In the genomic region with DNA sequence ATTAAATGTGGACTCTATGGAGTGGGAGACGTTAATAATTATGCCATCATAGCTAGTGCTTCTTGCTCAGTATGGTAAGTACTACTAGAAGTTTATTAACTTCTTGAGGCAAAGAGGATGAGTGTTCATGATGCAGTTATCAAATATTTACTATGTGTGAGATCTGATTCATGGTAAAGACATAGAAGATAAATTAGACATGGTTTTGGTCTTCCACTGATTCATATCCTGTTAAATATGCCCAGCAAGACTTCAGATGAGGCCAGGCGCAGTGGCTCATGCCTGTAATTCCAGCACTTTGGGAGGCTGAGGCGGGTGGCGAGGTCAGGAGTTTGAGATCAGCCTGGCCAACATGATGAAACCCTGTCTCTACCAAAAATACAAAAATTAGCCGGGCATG, we compare ENCODE assay signal across 23 cellular contexts.
DNase-seq lines count a peak whose midpoint lies in the region; ATAC-seq, FAIRE-seq and TF ChIP-seq lines count a peak whose summit lies in the region.
"Had no signal": no experiment of that assay in that cellular context is flagged by ENCODE, and none has a peak within 500 bp of the region (broad histone marks: within the 10 kb centered on the region; RNA-seq: fewer than 3 reads in every experiment).

No MANE protein-coding gene starts in this region.

- H3K18ac ChIP-seq in mesenchymal stem cell (ENCODE audit: low read depth in 1 of 2, low read length in 2 of 2), result no peak overlapping the region

- CTCF ChIA-PET in endothelial cell of umbilical vein (lab: Charles Lee), result no interaction called here

- H3K9me3 ChIP-seq in endothelial cell of umbilical vein (replicated peaks; ENCODE audit: control insufficient read depth, insufficient read depth, low read length) (no peaks in the 10 kb centered on the region), mesenchymal stem cell (ENCODE audit: control insufficient read depth, low read length) (no peaks in the 10 kb centered on the region), neural progenitor cell (ENCODE audit: low read depth) (no peaks in the 10 kb centered on the region)
- H3K9me3 ChIP-seq: gastrocnemius medialis, right atrium auricular region, SJSA1 had no signal

- H3F3A ChIP-seq in neural progenitor cell (ENCODE audit: low read depth), result no peaks in the 10 kb centered on the region

- H3K23ac ChIP-seq in mesenchymal stem cell (ENCODE audit: low read length in 2 of 2), result no peak overlapping the region

- TF ChIP-seq POLR2A in endothelial cell of umbilical vein (IDR thresholded peaks at IDR 0.05; ENCODE audit: low read depth, low read length), result no peak

- POLR2A ChIA-PET in endothelial cell of umbilical vein (lab: Charles Lee), result no interaction called here

- no peaks in the 10 kb centered on the region for H3K9me1 ChIP-seq in endothelial cell of umbilical vein (replicated peaks; ENCODE audit: control insufficient read depth, extremely low read depth, insufficient read depth, low read length)

- no peak overlapping the region for H2BK5ac ChIP-seq in mesenchymal stem cell (ENCODE audit: low read depth, low read length, poor library complexity, severe bottlenecking)

- H4K20me1 ChIP-seq in endothelial cell of umbilical vein (replicated peaks; ENCODE audit: control insufficient read depth, extremely low read depth, insufficient read depth, low read length) (no peaks in the 10 kb centered on the region), neural progenitor cell (ENCODE audit: low read depth) (no peaks in the 10 kb centered on the region)

- intact Hi-C loops in endothelial cell of umbilical vein (cut with micrococcal nuclease), result no loop called here

- H3K36me3 Mint-ChIP-seq in HFFc6 (ENCODE audit: low read depth), result no peaks in the 10 kb centered on the region; the same call in 1 of the 2 replicates
- no peaks in the 10 kb centered on the region for H3K36me3 Mint-ChIP-seq in neural progenitor cell
- H3K36me3 Mint-ChIP-seq: activated naive CD8-positive, alpha-beta T cell treated with anti-CD3 and anti-CD28 coated beads for 36 hours; stimulated activated memory B cell treated with anti-CD40 and anti-IgM and Interleukin-4, amounts not matched to agents 10 μg/mL and 1 μg/mL and 100 μg/mL, for 72 hours had no signal

- no peak for FAIRE-seq in endothelial cell of umbilical vein (lab: Jason Lieb, UNC)

- dilution Hi-C loops in endothelial cell of umbilical vein (cut with MboI; ENCODE audit: extremely low pct_ligation_motif_present, low sequenced_read_pairs), result no loop called here

- H2BK12ac ChIP-seq in mesenchymal stem cell (ENCODE audit: low read length in 2 of 2), result no peak overlapping the region

- no peak overlapping the region for H3K9ac ChIP-seq in endothelial cell of umbilical vein (replicated peaks; ENCODE audit: extremely low read depth, insufficient read depth, low read length)
- no peak overlapping the region for H3K9ac ChIP-seq in mesenchymal stem cell (ENCODE audit: low read length)
- H3K9ac ChIP-seq in neural progenitor cell, result no peak overlapping the region

- H3K4me1 Mint-ChIP-seq in HFFc6 (ENCODE audit: low read depth) (no peaks in the 10 kb centered on the region), neural progenitor cell (no peaks in the 10 kb centered on the region)
- H3K4me1 Mint-ChIP-seq: activated naive CD8-positive, alpha-beta T cell treated with anti-CD3 and anti-CD28 coated beads for 36 hours; stimulated activated memory B cell treated with anti-CD40 and anti-IgM and Interleukin-4, amounts not matched to agents 10 μg/mL and 1 μg/mL and 100 μg/mL, for 72 hours had no signal

- ATAC-seq in GM19455 (IDR thresholded peaks at IDR 0.05; ENCODE audit: unreplicated experiment) (no peak), HG03196 (IDR thresholded peaks at IDR 0.05; ENCODE audit: unreplicated experiment) (no peak)
- ATAC-seq: activated CD4-positive, CD25-positive, alpha-beta regulatory T cell treated with anti-CD3 and anti-CD28 coated beads, Interleukin-2, amount 50 U/mL, for 24 hours; effector memory CD8-positive, alpha-beta T cell; gastrocnemius medialis; left lobe of liver; stimulated activated memory B cell treated with anti-CD40 and anti-IgM and Interleukin-4, amounts not matched to agents 10 μg/mL and 1 μg/mL and 100 μg/mL, for 72 hours had no signal

- WGBS in mesenchymal stem cell, result 57% methylated on average over 5 of the region's 5 CpGs

- no peak overlapping the region for H3K4me2 ChIP-seq in endothelial cell of umbilical vein (ENCODE audit: insufficient read depth, low read length)
- H3K4me2 ChIP-seq in mesenchymal stem cell (ENCODE audit: low read length, poor library complexity, severe bottlenecking), result no peak overlapping the region
- H3K4me2 ChIP-seq in neural progenitor cell, result no peak overlapping the region

- no TSS peak for BruUV-seq in endothelial cell of umbilical vein (replicated peaks; lab: Mats Ljungman, UMichigan)

- H2BK120ac ChIP-seq in mesenchymal stem cell (ENCODE audit: low read depth, low read length), result no peak overlapping the region

- H3K4me3 Mint-ChIP-seq in HFFc6 (no peak overlapping the region), neural progenitor cell (no peak overlapping the region)
- H3K4me3 Mint-ChIP-seq: activated naive CD8-positive, alpha-beta T cell treated with anti-CD3 and anti-CD28 coated beads for 36 hours; activated T-helper 1 cell treated with anti-CD3 and anti-CD28 coated beads, Interleukin-12 subunit alpha, Interleukin-12 subunit beta, Interleukin-2, Interleukin-4 antibody, amounts not matched to agents 30 ng/mL and 10 ng/mL and 1 ng/mL, durations not matched to agents 14 hours and 24 hours and 36 hours; effector memory CD8-positive, alpha-beta T cell; stimulated activated memory B cell treated with anti-CD40 and anti-IgM and Interleukin-4, amounts not matched to agents 10 μg/mL and 1 μg/mL and 100 μg/mL, for 72 hours; T-helper 2 cell treated with Interferon-gamma antibody and Interleukin-4, amounts not matched to agents 5 μg/mL and 100 μg/mL, for 36 hours had no signal

- peaks cover 2% of the 10 kb centered on the region for H3K4me1 ChIP-seq in endothelial cell of umbilical vein (ENCODE audit: control insufficient read depth, extremely low read depth, insufficient read depth, low read length)
- peaks cover 1% of the 10 kb centered on the region for H3K4me1 ChIP-seq in mesenchymal stem cell (ENCODE audit: control insufficient read depth, insufficient read depth, low read depth, low read length)
- H3K4me1 ChIP-seq in neural progenitor cell, result no peaks in the 10 kb centered on the region
- H3K4me1 ChIP-seq: gastrocnemius medialis, right atrium auricular region had no signal

- no peak overlapping the region for H2AK5ac ChIP-seq in mesenchymal stem cell (ENCODE audit: low read length, severe bottlenecking)

- H3K14ac ChIP-seq in mesenchymal stem cell (ENCODE audit: low read length in 2 of 2), result no peak overlapping the region

- no peaks in the 10 kb centered on the region for H3K36me3 ChIP-seq in endothelial cell of umbilical vein (ENCODE audit: control insufficient read depth in 2 of 2, extremely low read depth in 1 of 2, insufficient read depth in 2 of 2, low read length in 2 of 2)
- H3K36me3 ChIP-seq in mesenchymal stem cell (ENCODE audit: control insufficient read depth in 1 of 2, insufficient read depth in 2 of 2, low read depth in 1 of 2, low read length in 2 of 2), result no peaks in the 10 kb centered on the region
- no peaks in the 10 kb centered on the region for H3K36me3 ChIP-seq in neural progenitor cell
- H3K36me3 ChIP-seq: gastrocnemius medialis, right atrium auricular region, SJSA1 had no signal

- H3K27me3 Mint-ChIP-seq in HFFc6 (ENCODE audit: insufficient read depth), result no peaks in the 10 kb centered on the region; the same call in 1 of the 2 replicates
- no peaks in the 10 kb centered on the region for H3K27me3 Mint-ChIP-seq in neural progenitor cell (ENCODE audit: insufficient read depth, low read depth)
- H3K27me3 Mint-ChIP-seq: activated naive CD8-positive, alpha-beta T cell treated with anti-CD3 and anti-CD28 coated beads for 36 hours; effector memory CD8-positive, alpha-beta T cell; stimulated activated memory B cell treated with anti-CD40 and anti-IgM and Interleukin-4, amounts not matched to agents 10 μg/mL and 1 μg/mL and 100 μg/mL, for 72 hours had no signal

- DNase-seq in EL (peak; percentile 67), NCI-H226 (peak; percentile 43), endothelial cell of umbilical vein (ENCODE audit: low read depth, low spot score) (no peak), mesenchymal stem cell (peak; percentile 22), HFFc6 (no peak), neural progenitor cell (ENCODE audit: low spot score) (no peak)
- DNase-seq: activated CD8-positive, alpha-beta memory T cell treated with anti-CD3 and anti-CD28 coated beads for 24 hours; activated naive CD8-positive, alpha-beta T cell treated with anti-CD3 and anti-CD28 coated beads for 36 hours; cerebellar nuclear complex; effector memory CD8-positive, alpha-beta T cell; gastrocnemius medialis; MV-4-11; NCI-H526; stimulated activated CD4-positive, alpha-beta T cell treated with anti-CD3 and anti-CD28 coated beads, Interleukin-15, amount 100 ng/mL, for 24 hours had no signal

- H3K9me3 Mint-ChIP-seq in HFFc6 (peaks cover 48% of the 10 kb centered on the region), neural progenitor cell (no peaks in the 10 kb centered on the region)
- H3K9me3 Mint-ChIP-seq: stimulated activated memory B cell treated with anti-CD40 and anti-IgM and Interleukin-4, amounts not matched to agents 10 μg/mL and 1 μg/mL and 100 μg/mL, for 72 hours had no signal

- TF ChIP-seq CTCF in endothelial cell of umbilical vein (IDR thresholded peaks at IDR 0.05; ENCODE audit: extremely low read depth in 1 of 2, insufficient read depth in 1 of 2, low read depth in 1 of 2, low read length in 2 of 2) (no peak), HFFc6 (IDR thresholded peaks at IDR 0.05) (no peak), neural progenitor cell (IDR thresholded peaks at IDR 0.05) (no peak)

- H2BK15ac ChIP-seq in mesenchymal stem cell (ENCODE audit: low read depth, poor library complexity, severe bottlenecking), result no peak overlapping the region

- no peaks in the 10 kb centered on the region for H3K79me1 ChIP-seq in mesenchymal stem cell (replicated peaks; ENCODE audit: low read length, poor library complexity, severe bottlenecking)

- H2AFZ ChIP-seq in endothelial cell of umbilical vein (ENCODE audit: low read depth, low read length), result no peak overlapping the region
- H2AFZ ChIP-seq in mesenchymal stem cell (ENCODE audit: low read depth, low read length), result no peak overlapping the region
- no peak overlapping the region for H2AFZ ChIP-seq in neural progenitor cell (replicated peaks)

- H3K4me3 ChIP-seq in endothelial cell of umbilical vein (replicated peaks in 1 of 3; ENCODE audit: insufficient read depth in 1 of 3, low read depth in 1 of 3, low read length in 3 of 3) (no peak overlapping the region), mesenchymal stem cell (ENCODE audit: insufficient read depth in 1 of 2, low read depth in 1 of 2, low read length in 2 of 2) (no peak overlapping the region), neural progenitor cell (no peak overlapping the region)
- H3K4me3 ChIP-seq: gastrocnemius medialis, right atrium auricular region, SJSA1 had no signal

- H3K27ac ChIP-seq in endothelial cell of umbilical vein (ENCODE audit: insufficient read depth, low read depth, low read length) (no peak overlapping the region), mesenchymal stem cell (ENCODE audit: low read length, poor library complexity, severe bottlenecking) (peak overlapping the region; percentile 29), neural progenitor cell (no peak overlapping the region)
- H3K27ac ChIP-seq: gastrocnemius medialis, right atrium auricular region, SJSA1 had no signal

- H3K27me3 ChIP-seq in endothelial cell of umbilical vein (ENCODE audit: control insufficient read depth in 2 of 2, insufficient read depth in 2 of 2, low read length in 2 of 2) (peaks cover 2 to 12% of the 10 kb centered on the region in 2 experiments), mesenchymal stem cell (ENCODE audit: control insufficient read depth in 1 of 2, insufficient read depth in 1 of 2, low read length in 2 of 2) (no peaks in the 10 kb centered on the region), neural progenitor cell (no peaks in the 10 kb centered on the region)
- H3K27me3 ChIP-seq: gastrocnemius medialis, right atrium auricular region, SJSA1 had no signal

- H3K27ac Mint-ChIP-seq in HFFc6 (no peak overlapping the region), neural progenitor cell (no peak overlapping the region)
- H3K27ac Mint-ChIP-seq: activated naive CD8-positive, alpha-beta T cell treated with anti-CD3 and anti-CD28 coated beads for 36 hours; activated T-helper 1 cell treated with anti-CD3 and anti-CD28 coated beads, Interleukin-12 subunit alpha, Interleukin-12 subunit beta, Interleukin-2, Interleukin-4 antibody, amounts not matched to agents 30 ng/mL and 10 ng/mL and 1 ng/mL, durations not matched to agents 14 hours and 24 hours and 36 hours; effector memory CD8-positive, alpha-beta T cell; stimulated activated memory B cell treated with anti-CD40 and anti-IgM and Interleukin-4, amounts not matched to agents 10 μg/mL and 1 μg/mL and 100 μg/mL, for 72 hours; T-helper 2 cell treated with Interferon-gamma antibody and Interleukin-4, amounts not matched to agents 5 μg/mL and 100 μg/mL, for 36 hours had no signal

- no peak overlapping the region for H3K4ac ChIP-seq in mesenchymal stem cell (ENCODE audit: low read depth in 1 of 2, low read length in 2 of 2)

- no peak overlapping the region for H4K8ac ChIP-seq in mesenchymal stem cell (ENCODE audit: low read length)

- H4K91ac ChIP-seq in mesenchymal stem cell (ENCODE audit: low read length), result no peak overlapping the region

- no peaks in the 10 kb centered on the region for H3K79me2 ChIP-seq in endothelial cell of umbilical vein (ENCODE audit: control insufficient read depth, insufficient read depth, low read length)
- H3K79me2 ChIP-seq in neural progenitor cell (ENCODE audit: low read depth), result no peaks in the 10 kb centered on the region

Comparison
In these comparisons a context has a peak if more than half of its experiments do, and no peak if none do; other contexts are left out.
1. DNase-seq: peak in EL (single experiment), NCI-H226 (single experiment) and mesenchymal stem cell (single experiment); none in endothelial cell of umbilical vein (single experiment), HFFc6 (single experiment) and neural progenitor cell (single experiment).